ENCODE assay signal across 8 cellular contexts in the genomic region with DNA sequence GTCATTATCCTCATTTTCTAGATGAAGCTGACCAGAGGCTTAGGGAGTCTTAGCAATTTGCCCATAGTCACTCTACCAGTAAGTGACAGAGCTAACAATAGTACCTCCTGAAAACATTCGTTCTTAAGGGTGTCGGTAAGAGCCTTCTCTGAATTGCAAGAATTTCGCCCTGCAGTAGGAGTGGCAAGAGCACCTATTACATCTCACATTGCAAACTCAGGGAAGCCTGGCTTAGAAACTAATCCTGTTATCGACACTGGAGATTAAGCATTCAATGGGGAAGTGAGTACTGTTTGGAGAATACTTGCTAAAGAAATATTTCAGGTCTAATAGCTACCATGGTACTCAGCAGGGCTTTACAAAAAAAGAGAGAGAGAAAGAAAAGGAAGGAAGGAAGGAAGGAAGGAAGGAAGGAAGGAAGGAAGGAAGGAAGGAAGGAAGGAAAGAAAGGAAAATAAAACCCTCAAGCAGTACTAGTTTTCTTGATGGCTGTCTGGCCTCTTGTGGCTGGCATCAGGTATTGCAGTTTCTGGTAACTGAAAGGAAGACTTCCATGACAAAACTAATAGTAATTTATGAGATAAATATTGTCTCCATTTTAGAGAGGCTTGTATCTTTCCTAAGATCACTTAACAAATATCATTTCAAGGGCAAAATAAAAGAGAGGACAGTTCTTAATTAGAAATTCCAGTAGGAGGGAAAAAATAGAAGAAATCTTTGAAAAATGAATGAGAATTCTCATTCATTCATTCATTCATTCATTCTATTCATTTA.
DNase-seq lines count a peak whose midpoint lies in the region; ATAC-seq and TF ChIP-seq lines count a peak whose summit lies in the region.

No MANE protein-coding gene starts in this region.

- ATAC-seq in GM19351 (IDR thresholded peaks at IDR 0.05; ENCODE audit: unreplicated experiment) (peak; percentile 50), GM18505 (IDR thresholded peaks at IDR 0.05; ENCODE audit: unreplicated experiment) (no peak), GM19467 (IDR thresholded peaks at IDR 0.05; ENCODE audit: unreplicated experiment) (no peak), HG03565 (IDR thresholded peaks at IDR 0.05; ENCODE audit: unreplicated experiment) (no peak)

- in situ Hi-C loops in T47D (cut with HindIII; ENCODE audit: low pct_unique_long_range_greater_than_20kb, low sequenced_read_pairs) = no loop called here

- TF ChIP-seq POLR2A in GM18505 (IDR thresholded peaks at IDR 0.05; ENCODE audit: borderline replicate concordance, extremely low read depth, insufficient read depth, insufficient read length) = no peak

- DNase-seq in CD1c-positive myeloid dendritic cell (ENCODE audit: extremely low spot score) (peak; percentile 32), NCI-H524 treated with DMSO at 0.1 percent for 48 hours (lab: John Stamatoyannopoulos, UW) (peak; percentile 66), T47D (ENCODE audit: low read depth in 1 of 2, low spot score in 1 of 2) (peak; percentile 46 to 68), left kidney (ENCODE audit: low read depth, low spot score) (peak; percentile 66)
